Comparison of ENCODE assay signal across 19 cellular contexts in genomic region chrX:79147477-79147876, GRCh38. TPM values are rescaled to one million over a fixed set of nuclear protein-coding genes. Genes with fewer than 3 reads are reported as not detected.
DNase-seq lines count a peak whose midpoint lies in the region; ATAC-seq and FAIRE-seq lines count a peak whose summit lies in the region.
"Had no signal": no experiment of that assay in that cellular context is flagged by ENCODE, and none has a peak within 500 bp of the region (broad histone marks: within the 10 kb centered on the region; RNA-seq: fewer than 3 reads in every experiment).

No MANE protein-coding gene starts in this region.

- H3K27ac ChIP-seq in KOPT-K1 (ENCODE audit: low read depth, low read length, poor library complexity, severe bottlenecking) = peak overlapping the region; percentile 95
- H3K27ac ChIP-seq: right atrium auricular region, uterus had no signal

- peak overlapping the region; percentile 98 for H3K27ac Mint-ChIP-seq in activated T-cell treated with anti-CD3 and anti-CD28 coated beads, Interleukin-2, amount 50 U/mL, for 72 hours
- peak overlapping the region; percentile 97 for H3K27ac Mint-ChIP-seq in activated naive CD8-positive, alpha-beta T cell treated with anti-CD3 and anti-CD28 coated beads for 36 hours
- peak overlapping the region; percentile 60 to 96 for H3K27ac Mint-ChIP-seq in stimulated activated naive CD8-positive, alpha-beta T cell treated with anti-CD3 and anti-CD28 coated beads, Interleukin-15, amount 100 ng/mL, for 72 hours
- H3K27ac Mint-ChIP-seq: HFFc6 had no signal

- H3K36me3 ChIP-seq in KOPT-K1 (ENCODE audit: insufficient read depth, low read length) (no peaks in the 10 kb centered on the region), H7 (replicated peaks; ENCODE audit: control insufficient read depth, insufficient read depth, low read length) (no peaks in the 10 kb centered on the region)
- H3K36me3 ChIP-seq: right atrium auricular region, uterus had no signal

- peaks cover 46% of the 10 kb centered on the region for H3K4me1 Mint-ChIP-seq in activated T-cell treated with anti-CD3 and anti-CD28 coated beads, Interleukin-2, amount 50 U/mL, for 72 hours (ENCODE audit: low read depth)
- H3K4me1 Mint-ChIP-seq in activated naive CD8-positive, alpha-beta T cell treated with anti-CD3 and anti-CD28 coated beads for 36 hours = peaks cover 37% of the 10 kb centered on the region
- H3K4me1 Mint-ChIP-seq in stimulated activated naive CD8-positive, alpha-beta T cell treated with anti-CD3 and anti-CD28 coated beads, Interleukin-15, amount 100 ng/mL, for 72 hours = peaks cover 23% of the 10 kb centered on the region

- H3K4me3 ChIP-seq in H7 (ENCODE audit: insufficient read depth, low read depth, low read length) = no peak overlapping the region
- H3K4me3 ChIP-seq: lung, right atrium auricular region, uterus had no signal

- H3K4me3 Mint-ChIP-seq in activated T-cell treated with anti-CD3 and anti-CD28 coated beads, Interleukin-2, amount 50 U/mL, for 72 hours = peak overlapping the region; percentile 86 to 90
- peak overlapping the region; percentile 84 for H3K4me3 Mint-ChIP-seq in activated naive CD8-positive, alpha-beta T cell treated with anti-CD3 and anti-CD28 coated beads for 36 hours
- H3K4me3 Mint-ChIP-seq in stimulated activated naive CD8-positive, alpha-beta T cell treated with anti-CD3 and anti-CD28 coated beads, Interleukin-15, amount 100 ng/mL, for 72 hours = peak overlapping the region; percentile 86 to 98
- H3K4me3 Mint-ChIP-seq: HFFc6 had no signal

- H3K36me3 Mint-ChIP-seq in activated T-cell treated with anti-CD3 and anti-CD28 coated beads, Interleukin-2, amount 50 U/mL, for 72 hours (ENCODE audit: insufficient read depth in 2 of 2) = peaks cover 0 to 2% of the 10 kb centered on the region in 2 donors
- peaks cover 37% of the 10 kb centered on the region for H3K36me3 Mint-ChIP-seq in activated naive CD8-positive, alpha-beta T cell treated with anti-CD3 and anti-CD28 coated beads for 36 hours

- ATAC-seq in activated T-cell treated with anti-CD3 and anti-CD28 coated beads, Interleukin-2, amount 50 U/mL, for 72 hours (replicated peaks in 1 of 2) = peak; percentile 66 to 67
- peak; percentile 84 for ATAC-seq in stimulated activated naive CD8-positive, alpha-beta T cell treated with anti-CD3 and anti-CD28 coated beads, Interleukin-15, amount 100 ng/mL, for 72 hours
- no peak for ATAC-seq in GM19397 (IDR thresholded peaks at IDR 0.05; ENCODE audit: unreplicated experiment)

- H3K9me3 Mint-ChIP-seq in activated T-cell treated with anti-CD3 and anti-CD28 coated beads, Interleukin-2, amount 50 U/mL, for 72 hours = no peaks in the 10 kb centered on the region
- H3K9me3 Mint-ChIP-seq in activated naive CD8-positive, alpha-beta T cell treated with anti-CD3 and anti-CD28 coated beads for 36 hours = no peaks in the 10 kb centered on the region
- H3K9me3 Mint-ChIP-seq in stimulated activated naive CD8-positive, alpha-beta T cell treated with anti-CD3 and anti-CD28 coated beads, Interleukin-15, amount 100 ng/mL, for 72 hours = no peaks in the 10 kb centered on the region
- H3K9me3 Mint-ChIP-seq: HFFc6 had no signal

- peaks cover 5% of the 10 kb centered on the region for H3K27me3 Mint-ChIP-seq in activated T-cell treated with anti-CD3 and anti-CD28 coated beads, Interleukin-2, amount 50 U/mL, for 72 hours (ENCODE audit: low read depth)
- no peaks in the 10 kb centered on the region for H3K27me3 Mint-ChIP-seq in activated naive CD8-positive, alpha-beta T cell treated with anti-CD3 and anti-CD28 coated beads for 36 hours
- no peaks in the 10 kb centered on the region for H3K27me3 Mint-ChIP-seq in stimulated activated naive CD8-positive, alpha-beta T cell treated with anti-CD3 and anti-CD28 coated beads, Interleukin-15, amount 100 ng/mL, for 72 hours

- no peaks in the 10 kb centered on the region for H3K9me3 ChIP-seq in KOPT-K1 (ENCODE audit: insufficient read depth, low read length, poor library complexity, severe bottlenecking)
- H3K9me3 ChIP-seq: right atrium auricular region, uterus had no signal

- H3K27me3 ChIP-seq in H7 (ENCODE audit: control insufficient read depth, insufficient read depth, low read length) = no peaks in the 10 kb centered on the region
- H3K27me3 ChIP-seq: right atrium auricular region, uterus had no signal

- FAIRE-seq in HTR-8/SVneo (lab: Jason Lieb, UNC) = no peak
- FAIRE-seq: frontal cortex had no signal

- DNase-seq in activated T-cell treated with anti-CD3 and anti-CD28 coated beads, Interleukin-2, amount 50 U/mL, for 72 hours = no peak
- DNase-seq in activated T-cell treated with anti-CD3 and anti-CD28 coated beads for 4 hours (no peak), HTR-8/SVneo (ENCODE audit: insufficient read length, low spot score) (no peak), H7 (no peak)
- no peak for DNase-seq in activated naive CD8-positive, alpha-beta T cell treated with anti-CD3 and anti-CD28 coated beads for 36 hours
- peak in 1 of 2 donors; percentile 11 for DNase-seq in stimulated activated naive CD8-positive, alpha-beta T cell treated with anti-CD3 and anti-CD28 coated beads, Interleukin-15, amount 100 ng/mL, for 72 hours
- DNase-seq: activated CD4-positive, alpha-beta T cell treated with anti-CD3 and anti-CD28 coated beads, Interleukin-2, amount 50 U/mL, for 4 hours; cerebellar nuclear complex; DMS 273 treated with DMSO at 0.1 percent for 48 hours; HFFc6; NCI-H2081 treated with DMSO at 0.1 percent for 48 hours; NCI-H82; stimulated activated CD4-positive, alpha-beta T cell treated with anti-CD3 and anti-CD28 coated beads, Interleukin-2, amount 100 ng/mL, for 24 hours; uterus had no signal

RNA-seq across cellular contexts. Expression of gene GPR174, which starts 3.0 kb away (rescaled TPM):
- total RNA-seq in activated T-cell treated with anti-CD3 and anti-CD28 coated beads, Interleukin-2, amount 50 U/mL, for 72 hours = 10 to 100 TPM; 19.1 to 20.0 TPM
- total RNA-seq in activated naive CD8-positive, alpha-beta T cell treated with anti-CD3 and anti-CD28 coated beads for 36 hours = 10 to 100 TPM; 22.6 to 25.1 TPM
- total RNA-seq in H7 (2014; rRNA removed; shearing (Covaris generic)) = not detected in 2 replicates
- total RNA-seq: frontal cortex, HFFc6 had no signal

Comparison
In these comparisons a context has a peak if more than half of its experiments do, and no peak if none do; other contexts are left out.
1. RNA of gene GPR174, which starts 3.0 kb away (total RNA-seq): 22.6 to 25.1 TPM in activated naive CD8-positive, alpha-beta T cell treated with anti-CD3 and anti-CD28 coated beads for 36 hours and 19.1 to 20.0 TPM in activated T-cell treated with anti-CD3 and anti-CD28 coated beads, Interleukin-2, amount 50 U/mL, for 72 hours; not detected in H7; every median in the first group is over 10 times any median in the second.
2. Peak in every context shown above with its lines, with median percentiles within 50 percentile points of each other: H3K27ac Mint-ChIP-seq and H3K4me3 Mint-ChIP-seq.